ENCODE assay signal across 8 cellular contexts in genomic region chr9:6079386-6079785, GRCh38.
A peak's percentile ranks its signal among the peaks of the same experiment; 100 is the strongest.
DNase-seq lines count a peak whose midpoint lies in the region; ATAC-seq and TF ChIP-seq lines count a peak whose summit lies in the region.

No MANE protein-coding gene starts in this region.

- no peak overlapping the region for H4K8ac ChIP-seq in H9 (replicated peaks; ENCODE audit: insufficient read length, low read depth, low read length)

- DNase-seq in H9 = no peak
- no peak for DNase-seq in activated T-helper 2 cell treated with anti-CD3 and anti-CD28 coated beads, Interferon-gamma antibody, Interleukin-2, Interleukin-4, amounts not matched to agents 10 μg/mL and 5 μg/mL and 100 μg/mL, durations not matched to agents 14 hours and 24 hours and 36 hours (ENCODE audit: low spot score)
- no peak for DNase-seq in Ammon's horn (ENCODE audit: low spot score)
- DNase-seq in MV-4-11 (lab: John Stamatoyannopoulos, UW) = no peak
- DNase-seq in superior temporal gyrus (ENCODE audit: extremely low spot score) = no peak

- H2BK15ac ChIP-seq in H9 (ENCODE audit: low read depth, low read length) = no peak overlapping the region

- no peaks in the 10 kb centered on the region for H3K36me3 ChIP-seq in ACC112 (ENCODE audit: insufficient read depth, low read length)
- no peaks in the 10 kb centered on the region for H3K36me3 ChIP-seq in muscle layer of colon (ENCODE audit: insufficient read depth, low read length)

- H3K4me1 ChIP-seq in ACC112 (ENCODE audit: control insufficient read depth, insufficient read depth, low read length, unreplicated experiment) (no peaks in the 10 kb centered on the region), H9 (ENCODE audit: insufficient read depth, low read length) (peaks cover 4% of the 10 kb centered on the region; the same call in 1 of the 2 replicates), muscle layer of colon (ENCODE audit: insufficient read depth, low read length) (peaks cover 5% of the 10 kb centered on the region)

- ATAC-seq in GM18505 (IDR thresholded peaks at IDR 0.05; ENCODE audit: unreplicated experiment) = no peak

- no peak overlapping the region; the same call in 1 of the 2 replicates for H3K4ac ChIP-seq in H9 (ENCODE audit: low read depth, low read length)

- no peak overlapping the region for H3K56ac ChIP-seq in H9 (ENCODE audit: insufficient read length, low read depth, low read length)

- no peaks in the 10 kb centered on the region for H3K23me2 ChIP-seq in H9 (ENCODE audit: insufficient read length, low read depth, low read length, poor library complexity, severe bottlenecking)

- H3K27ac Mint-ChIP-seq in H9 = peak overlapping the region; percentile 10 to 30 (median 24); a peak in 6 of 7 replicates
- H3K27ac Mint-ChIP-seq in activated T-helper 2 cell treated with anti-CD3 and anti-CD28 coated beads, Interferon-gamma antibody, Interleukin-2, Interleukin-4, amounts not matched to agents 10 μg/mL and 5 μg/mL and 100 μg/mL, durations not matched to agents 14 hours and 24 hours and 36 hours = no peak overlapping the region

- H3K4me1 Mint-ChIP-seq in H9 = peaks cover 29 to 32% of the 10 kb centered on the region in 2 experiments
- peaks cover 3% of the 10 kb centered on the region for H3K4me1 Mint-ChIP-seq in activated T-helper 2 cell treated with anti-CD3 and anti-CD28 coated beads, Interferon-gamma antibody, Interleukin-2, Interleukin-4, amounts not matched to agents 10 μg/mL and 5 μg/mL and 100 μg/mL, durations not matched to agents 14 hours and 24 hours and 36 hours (ENCODE audit: low read depth)

- H2AFZ ChIP-seq in ACC112 (ENCODE audit: low read length, unreplicated experiment) (peak overlapping the region; percentile 96), H9 (ENCODE audit: low read length) (no peak overlapping the region)

- no peak overlapping the region for H2BK120ac ChIP-seq in H9 (ENCODE audit: low read depth, low read length, poor library complexity, severe bottlenecking)

- peak overlapping the region; percentile 0 to 40; a peak in 1 of 5 replicates for H3K4me3 Mint-ChIP-seq in H9
- H3K4me3 Mint-ChIP-seq in activated T-helper 2 cell treated with anti-CD3 and anti-CD28 coated beads, Interferon-gamma antibody, Interleukin-2, Interleukin-4, amounts not matched to agents 10 μg/mL and 5 μg/mL and 100 μg/mL, durations not matched to agents 14 hours and 24 hours and 36 hours (ENCODE audit: low read depth) = peak overlapping the region; percentile 78

- no peaks in the 10 kb centered on the region for H3K79me2 ChIP-seq in ACC112 (ENCODE audit: control insufficient read depth, insufficient read depth, low read length, unreplicated experiment)
- H3K79me2 ChIP-seq in H9 (ENCODE audit: insufficient read depth, low read length) = no peaks in the 10 kb centered on the region

- H3K36me3 Mint-ChIP-seq in H9 (ENCODE audit: insufficient read depth in 1 of 3, low read depth in 3 of 3) = no peaks in the 10 kb centered on the region
- no peaks in the 10 kb centered on the region for H3K36me3 Mint-ChIP-seq in activated T-helper 2 cell treated with anti-CD3 and anti-CD28 coated beads, Interferon-gamma antibody, Interleukin-2, Interleukin-4, amounts not matched to agents 10 μg/mL and 5 μg/mL and 100 μg/mL, durations not matched to agents 14 hours and 24 hours and 36 hours (ENCODE audit: low read depth)

- H2BK12ac ChIP-seq in H9 (ENCODE audit: insufficient read length, low read depth, low read length) = no peak overlapping the region

- intact Hi-C loops in activated T-helper 2 cell treated with anti-CD3 and anti-CD28 coated beads, Interferon-gamma antibody, Interleukin-2, Interleukin-4, amounts not matched to agents 10 μg/mL and 5 μg/mL and 100 μg/mL, durations not matched to agents 14 hours and 24 hours and 36 hours (cut with micrococcal nuclease) = no loop called here

- no peak overlapping the region for H2BK5ac ChIP-seq in H9 (ENCODE audit: insufficient read length, low read length)

- no peak overlapping the region for H2AK5ac ChIP-seq in H9 (ENCODE audit: insufficient read length, low read length)

- no peak overlapping the region for H4K91ac ChIP-seq in H9 (ENCODE audit: insufficient read length, low read depth, low read length)

- H4K20me1 ChIP-seq in H9 (ENCODE audit: control insufficient read depth, insufficient read depth, insufficient read length) = no peaks in the 10 kb centered on the region

- H4K5ac ChIP-seq in H9 (ENCODE audit: insufficient read length, low read depth, low read length) = no peak overlapping the region

- H3K14ac ChIP-seq in H9 (ENCODE audit: insufficient read depth, low read length) = peak overlapping the region; percentile 6; the same call in 1 of the 2 replicates

- no peaks in the 10 kb centered on the region for H3K27me3 Mint-ChIP-seq in H9 (ENCODE audit: low read depth)
- H3K27me3 Mint-ChIP-seq in activated T-helper 2 cell treated with anti-CD3 and anti-CD28 coated beads, Interferon-gamma antibody, Interleukin-2, Interleukin-4, amounts not matched to agents 10 μg/mL and 5 μg/mL and 100 μg/mL, durations not matched to agents 14 hours and 24 hours and 36 hours (ENCODE audit: low read depth) = peaks cover 4% of the 10 kb centered on the region

- TF ChIP-seq POLR2A in GM18505 (IDR thresholded peaks at IDR 0.05; ENCODE audit: borderline replicate concordance, extremely low read depth, insufficient read depth, insufficient read length) = no peak

- H3K27me3 ChIP-seq in ACC112 (ENCODE audit: insufficient read depth, low read length) (no peaks in the 10 kb centered on the region), H9 (ENCODE audit: insufficient read depth, low read length) (no peaks in the 10 kb centered on the region), muscle layer of colon (ENCODE audit: control insufficient read depth in 1 of 2, insufficient read depth in 2 of 2, low read length in 2 of 2) (no peaks in the 10 kb centered on the region)

- H3K9me3 ChIP-seq in H9 (ENCODE audit: control insufficient read depth, low read depth, low read length) (no peaks in the 10 kb centered on the region), muscle layer of colon (ENCODE audit: low read length) (no peaks in the 10 kb centered on the region)

- no peak overlapping the region for H2BK20ac ChIP-seq in H9 (ENCODE audit: low read depth, low read length, poor library complexity, severe bottlenecking)

- H3K23ac ChIP-seq in H9 (ENCODE audit: insufficient read length, low read depth, low read length) = no peak overlapping the region

- WGBS in H9 (ENCODE audit: extremely low coverage, insufficient read length, low lambda C conversion rate) = no CpG with 5 or more reads among the region's 5 CpGs

- no peak overlapping the region for H3K27ac ChIP-seq in ACC112 (ENCODE audit: low read depth, low read length)
- H3K27ac ChIP-seq in H9 (ENCODE audit: insufficient read length, low read depth, low read length) = peak overlapping the region; percentile 50
- no peak overlapping the region for H3K27ac ChIP-seq in muscle layer of colon (ENCODE audit: low read depth, low read length)

- no peaks in the 10 kb centered on the region for H3K79me1 ChIP-seq in H9 (ENCODE audit: insufficient read depth, low read depth, low read length, poor library complexity, severe bottlenecking)

- no peak for TF ChIP-seq CTCF in H9 (conservative IDR thresholded peaks at IDR 0.05)

- H3K18ac ChIP-seq in H9 (ENCODE audit: insufficient read length, low read depth, low read length) = peak overlapping the region; percentile 69

- H3K9ac ChIP-seq in H9 (ENCODE audit: extremely low read depth, insufficient read length, low read length) (no peak overlapping the region), muscle layer of colon (ENCODE audit: low read length) (no peak overlapping the region)

- H3K4me3 ChIP-seq in ACC112 (ENCODE audit: low read depth, low read length) = peak overlapping the region; percentile 75
- H3K4me3 ChIP-seq in muscle layer of colon (ENCODE audit: low read depth in 1 of 2, low read length in 2 of 2) = peak overlapping the region; percentile 57 to 60

- no peak overlapping the region for H3K4me2 ChIP-seq in H9 (ENCODE audit: insufficient read depth, insufficient read length, low read length)

- peak overlapping the region; percentile 79 for H3T11ph ChIP-seq in H9 (ENCODE audit: low read length)

- no peaks in the 10 kb centered on the region; a peak in 2 of 5 replicates for H3K9me3 Mint-ChIP-seq in H9
- no peaks in the 10 kb centered on the region for H3K9me3 Mint-ChIP-seq in activated T-helper 2 cell treated with anti-CD3 and anti-CD28 coated beads, Interferon-gamma antibody, Interleukin-2, Interleukin-4, amounts not matched to agents 10 μg/mL and 5 μg/mL and 100 μg/mL, durations not matched to agents 14 hours and 24 hours and 36 hours
